14 cellular contexts compared by ENCODE assay signal in the genomic region with DNA sequence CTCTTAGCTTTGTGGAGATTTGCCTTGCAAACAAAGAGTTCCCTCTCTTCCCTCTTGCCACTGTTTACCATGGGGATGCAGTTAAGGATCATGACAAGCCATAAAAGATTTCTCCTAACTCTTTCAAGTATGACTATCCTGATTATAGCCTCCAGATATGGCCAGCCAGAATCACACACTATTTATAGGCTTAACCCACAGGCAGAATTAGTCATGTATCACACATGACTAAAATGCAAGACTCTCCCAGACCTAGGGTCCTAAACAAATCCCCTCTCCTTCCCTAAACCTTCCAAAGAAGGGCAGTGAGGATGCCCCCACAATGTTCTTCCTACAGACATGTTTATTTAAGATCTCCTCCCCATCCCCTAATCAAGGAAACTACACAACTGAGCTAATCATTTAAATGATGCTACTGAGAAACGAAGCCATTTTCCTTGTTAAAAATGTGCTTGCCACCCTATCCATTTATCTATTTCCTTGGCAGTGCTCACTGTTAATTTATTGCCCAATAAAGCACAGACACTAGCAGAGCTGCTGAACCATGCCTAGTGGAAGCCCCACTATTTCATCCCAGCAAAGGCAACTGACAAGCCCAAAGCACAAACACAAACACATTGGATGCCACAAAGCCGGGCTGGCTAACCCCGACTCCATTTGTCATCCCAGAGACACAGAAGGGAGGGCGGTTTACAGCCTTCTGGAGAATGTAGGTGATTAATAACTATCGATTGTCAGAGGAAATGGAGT.
DNase-seq lines count a peak whose midpoint lies in the region; FAIRE-seq and TF ChIP-seq lines count a peak whose summit lies in the region.
"Had no signal": no experiment of that assay in that cellular context is flagged by ENCODE, and none has a peak within 500 bp of the region (broad histone marks: within the 10 kb centered on the region; RNA-seq: fewer than 3 reads in every experiment).

No MANE protein-coding gene starts in this region.

- H3K27ac Mint-ChIP-seq in chondrocyte (ENCODE audit: unreplicated experiment), result peak overlapping the region; percentile 88
- no peak overlapping the region for H3K27ac Mint-ChIP-seq in endothelial cell (ENCODE audit: unreplicated experiment)
- peak overlapping the region in 1 of 8 donors; percentile 32 for H3K27ac Mint-ChIP-seq in CD8-positive, alpha-beta memory T cell
- H3K27ac Mint-ChIP-seq: activated T-helper 1 cell treated with anti-CD3 and anti-CD28 coated beads, Interleukin-12 subunit alpha, Interleukin-12 subunit beta, Interleukin-2, Interleukin-4 antibody, amounts not matched to agents 30 ng/mL and 10 ng/mL and 1 ng/mL, durations not matched to agents 14 hours and 24 hours and 36 hours had no signal

- no peak overlapping the region for H3K4me3 ChIP-seq in AG09309 (ENCODE audit: control insufficient read depth, low read depth, low read length)
- H3K4me3 ChIP-seq in muscle layer of colon (ENCODE audit: low read depth in 1 of 2, low read length in 2 of 2), result no peak overlapping the region
- no peak overlapping the region for H3K4me3 ChIP-seq in CD8-positive, alpha-beta memory T cell (ENCODE audit: low read length)
- H3K4me3 ChIP-seq in tibial nerve, result no peak overlapping the region
- H3K4me3 ChIP-seq: BLaER1 had no signal

- no peaks in the 10 kb centered on the region for H3K9me3 ChIP-seq in muscle layer of colon (ENCODE audit: low read length)
- H3K9me3 ChIP-seq in CD8-positive, alpha-beta memory T cell (ENCODE audit: low read length), result no peaks in the 10 kb centered on the region
- H3K9me3 ChIP-seq in tibial nerve, result no peaks in the 10 kb centered on the region
- H3K9me3 ChIP-seq: BLaER1 had no signal

- no peak for FAIRE-seq in GM12891 (lab: Jason Lieb, UNC)
- FAIRE-seq: G401.6, kidney had no signal

- POLR2A ChIA-PET in CD8-positive, alpha-beta memory T cell (lab: Charles Lee), result no interaction called here

- CTCF ChIA-PET in CD8-positive, alpha-beta memory T cell (lab: Charles Lee), result no interaction called here

- WGBS in tibial nerve, 2 donors, result 44 to 52% methylated on average over 5 of the region's 5 CpGs

- no peak for TF ChIP-seq EP300 in tibial nerve (IDR thresholded peaks at IDR 0.05)

- H3K36me3 Mint-ChIP-seq in chondrocyte (ENCODE audit: low read depth), result peaks cover 2% of the 10 kb centered on the region
- no peaks in the 10 kb centered on the region for H3K36me3 Mint-ChIP-seq in endothelial cell (ENCODE audit: low read depth, unreplicated experiment)
- peaks cover 0 to 5% (median 0%) of the 10 kb centered on the region in 3 donors for H3K36me3 Mint-ChIP-seq in CD8-positive, alpha-beta memory T cell

- H3K4me1 ChIP-seq in muscle layer of colon (ENCODE audit: insufficient read depth, low read length) (peaks cover 49% of the 10 kb centered on the region), tibial nerve (no peaks in the 10 kb centered on the region)
- H3K4me1 ChIP-seq in CD8-positive, alpha-beta memory T cell (ENCODE audit: insufficient read depth, low read length), result no peaks in the 10 kb centered on the region

- H3K9ac ChIP-seq in muscle layer of colon (ENCODE audit: low read length), result no peak overlapping the region
- H3K9ac ChIP-seq: BLaER1 had no signal

- no peak overlapping the region for H3K4me3 Mint-ChIP-seq in chondrocyte (ENCODE audit: unreplicated experiment)
- no peak overlapping the region for H3K4me3 Mint-ChIP-seq in endothelial cell (ENCODE audit: unreplicated experiment)
- peak overlapping the region in 1 of 7 donors; percentile 25 for H3K4me3 Mint-ChIP-seq in CD8-positive, alpha-beta memory T cell
- H3K4me3 Mint-ChIP-seq: activated T-helper 1 cell treated with anti-CD3 and anti-CD28 coated beads, Interleukin-12 subunit alpha, Interleukin-12 subunit beta, Interleukin-2, Interleukin-4 antibody, amounts not matched to agents 30 ng/mL and 10 ng/mL and 1 ng/mL, durations not matched to agents 14 hours and 24 hours and 36 hours had no signal

- H3K36me3 ChIP-seq in muscle layer of colon (ENCODE audit: insufficient read depth, low read length) (no peaks in the 10 kb centered on the region), tibial nerve (no peaks in the 10 kb centered on the region)
- H3K36me3 ChIP-seq in CD8-positive, alpha-beta memory T cell (ENCODE audit: insufficient read depth, low read length), result no peaks in the 10 kb centered on the region
- H3K36me3 ChIP-seq: BLaER1 had no signal

- H3K4me1 Mint-ChIP-seq in chondrocyte (ENCODE audit: low read depth), result peaks cover 24% of the 10 kb centered on the region
- no peaks in the 10 kb centered on the region for H3K4me1 Mint-ChIP-seq in endothelial cell (ENCODE audit: unreplicated experiment)
- H3K4me1 Mint-ChIP-seq in CD8-positive, alpha-beta memory T cell, result peaks cover 20 to 27% (median 23%) of the 10 kb centered on the region in 3 donors

- H3K27ac ChIP-seq in muscle layer of colon (ENCODE audit: low read depth, low read length) (peak overlapping the region; percentile 75), tibial nerve (no peak overlapping the region)
- no peak overlapping the region for H3K27ac ChIP-seq in CD8-positive, alpha-beta memory T cell (ENCODE audit: low read depth, low read length)
- H3K27ac ChIP-seq: BLaER1 had no signal

- H3K27me3 ChIP-seq in muscle layer of colon (ENCODE audit: control insufficient read depth in 1 of 2, insufficient read depth in 2 of 2, low read length in 2 of 2) (no peaks in the 10 kb centered on the region), tibial nerve (peaks cover 0 to 3% of the 10 kb centered on the region in 2 donors)
- H3K27me3 ChIP-seq in CD8-positive, alpha-beta memory T cell (ENCODE audit: insufficient read depth, low read length, poor library complexity, severe bottlenecking), result no peaks in the 10 kb centered on the region
- H3K27me3 ChIP-seq: BLaER1 had no signal

- no peaks in the 10 kb centered on the region for H3K9me3 Mint-ChIP-seq in chondrocyte (ENCODE audit: low read depth)
- no peaks in the 10 kb centered on the region for H3K9me3 Mint-ChIP-seq in endothelial cell (ENCODE audit: unreplicated experiment)
- H3K9me3 Mint-ChIP-seq in CD8-positive, alpha-beta memory T cell, result peaks cover 0 to 2% (median 0%) of the 10 kb centered on the region in 5 donors

- no peaks in the 10 kb centered on the region for H3K27me3 Mint-ChIP-seq in chondrocyte (ENCODE audit: low read depth)
- peaks cover 2% of the 10 kb centered on the region for H3K27me3 Mint-ChIP-seq in endothelial cell (ENCODE audit: unreplicated experiment)
- H3K27me3 Mint-ChIP-seq in CD8-positive, alpha-beta memory T cell, result peaks cover 0 to 3% of the 10 kb centered on the region in 2 donors

- DNase-seq in AG09309 (ENCODE audit: low read depth) (peak; percentile 74), M059J (ENCODE audit: low read depth) (peak; percentile 95), chondrocyte (ENCODE audit: low spot score) (no peak), endothelial cell (ENCODE audit: low spot score) (no peak), GM12891 (ENCODE audit: insufficient read length, low spot score) (no peak), tibial nerve (ENCODE audit: low spot score in 2 of 2) (no peak)
- no peak for DNase-seq in CD8-positive, alpha-beta memory T cell
- DNase-seq: central memory CD4-positive, alpha-beta T cell; kidney; NCI-H1048 had no signal

- no peak for TF ChIP-seq POLR2A in GM12891 (IDR thresholded peaks at IDR 0.05; ENCODE audit: low read depth, low read length)
- TF ChIP-seq POLR2A in tibial nerve (IDR thresholded peaks at IDR 0.05), result no peak

- TF ChIP-seq CTCF in AG09309 (IDR thresholded peaks at IDR 0.05; ENCODE audit: control insufficient read depth, insufficient read depth, low read depth, low read length, missing control alignments) (no peak), chondrocyte (IDR thresholded peaks at IDR 0.05) (no peak), endothelial cell (IDR thresholded peaks at IDR 0.05; ENCODE audit: unreplicated experiment) (no peak), tibial nerve (IDR thresholded peaks at IDR 0.05) (no peak)

TF ChIP-seq in GM12891, 5 proteins besides CTCF, POLR2A, EP300 and RAD21:
- TF ChIP-seq PAX5 (IDR thresholded peaks at IDR 0.05; ENCODE audit: insufficient read depth, low read length, severe bottlenecking), result no peak
- no peak for TF ChIP-seq POU2F2 (IDR thresholded peaks at IDR 0.05; ENCODE audit: low read depth, low read length)
- no peak for TF ChIP-seq POLR2AphosphoS5 (IDR thresholded peaks at IDR 0.05; ENCODE audit: low read depth, low read length)
- TF ChIP-seq TAF1 (IDR thresholded peaks at IDR 0.05; ENCODE audit: low read depth, low read length), result no peak
- no peak for TF ChIP-seq SPI1 (IDR thresholded peaks at IDR 0.05; ENCODE audit: low read depth, low read length)

Comparison
In these comparisons a context has a peak if more than half of its experiments do, and no peak if none do; other contexts are left out.
1. DNase-seq: peak in AG09309 (single experiment) and M059J (single experiment); none in chondrocyte (single experiment), endothelial cell (single experiment), GM12891 (single experiment), CD8-positive, alpha-beta memory T cell (0 of 5) and tibial nerve (0 of 2).